In genomic region chr3:100899440-100900091, GRCh38 we compare ENCODE assay signal across 9 cellular contexts.
DNase-seq lines count a peak whose midpoint lies in the region; ATAC-seq and TF ChIP-seq lines count a peak whose summit lies in the region.
"Had no signal": no experiment of that assay in that cellular context is flagged by ENCODE, and none has a peak within 500 bp of the region (broad histone marks: within the 10 kb centered on the region; RNA-seq: fewer than 3 reads in every experiment).

No MANE protein-coding gene starts in this region.

- WGBS in SK-N-SH (ENCODE audit: low lambda C conversion rate), result 45% methylated on average over 2 of the region's 2 CpGs
- 11 to 16% methylated on average over 2 of the region's 2 CpGs for WGBS in thyroid gland, 2 donors

- no peaks in the 10 kb centered on the region for H3K9me2 ChIP-seq in SK-N-SH

- no peak overlapping the region for H3K9ac ChIP-seq in SK-N-SH
- H3K9ac ChIP-seq: GM23248 had no signal

- DNase-seq in SK-N-SH, result no peak
- peak; percentile 10 for DNase-seq in SKM-1 treated with dmso at 0.1 percent for 144 hours (lab: John Stamatoyannopoulos, UW; ENCODE audit: unreplicated experiment)
- DNase-seq in thyroid gland, result no peak
- no peak for DNase-seq in mesenteric fat pad (ENCODE audit: low spot score)
- DNase-seq in substantia nigra (lab: John Stamatoyannopoulos, UW), result no peak
- no peak for DNase-seq in NCI-H2196 (lab: John Stamatoyannopoulos, UW; ENCODE audit: unreplicated experiment)
- DNase-seq: GM23248 had no signal

- CTCF ChIA-PET in SK-N-SH (lab: Yijun Ruan, JAX), result no interaction called here

- TF ChIP-seq CTCF in SK-N-SH (IDR thresholded peaks at IDR 0.05), result no peak
- TF ChIP-seq CTCF in thyroid gland (IDR thresholded peaks at IDR 0.05), result no peak

- H3K4me1 ChIP-seq in SK-N-SH (ENCODE audit: control insufficient read depth in 1 of 2, insufficient read depth in 2 of 2, low read depth in 1 of 2, low read length in 1 of 2) (peaks cover 0 to 19% of the 10 kb centered on the region in 2 experiments), thyroid gland (peaks cover 18% of the 10 kb centered on the region in 2 donors)

- H2AFZ ChIP-seq in SK-N-SH (ENCODE audit: low read depth), result no peak overlapping the region
- H2AFZ ChIP-seq: GM23248 had no signal

- H3K79me2 ChIP-seq in SK-N-SH (ENCODE audit: insufficient read depth), result no peaks in the 10 kb centered on the region

- H3K27me3 ChIP-seq in SK-N-SH (ENCODE audit: insufficient read depth), result no peaks in the 10 kb centered on the region
- no peaks in the 10 kb centered on the region for H3K27me3 ChIP-seq in thyroid gland

- no peaks in the 10 kb centered on the region for H4K20me1 ChIP-seq in SK-N-SH (ENCODE audit: insufficient read depth)

- peak overlapping the region; percentile 10; the same call in 1 of the 2 replicates for H3K4me2 ChIP-seq in SK-N-SH

- no peak for TF ChIP-seq RAD21 in SK-N-SH (IDR thresholded peaks at IDR 0.05; ENCODE audit: low read length)

- H3K4me3 ChIP-seq in SK-N-SH (ENCODE audit: low read depth in 2 of 2, low read length in 1 of 2), result no peak overlapping the region
- H3K4me3 ChIP-seq in thyroid gland (replicated peaks in 1 of 3), result no peak overlapping the region
- H3K4me3 ChIP-seq: GM23248 had no signal

- POLR2A ChIA-PET in SK-N-SH (lab: Yijun Ruan, JAX), result no interaction called here

- H3F3A ChIP-seq in SK-N-SH (replicated peaks; ENCODE audit: insufficient read depth), result peaks cover 11% of the 10 kb centered on the region

- TF ChIP-seq EP300 in SK-N-SH (IDR thresholded peaks at IDR 0.05; ENCODE audit: borderline replicate concordance in 1 of 2, low read depth in 1 of 2, low read length in 1 of 2), result no peak

- TF ChIP-seq POLR2A in thyroid gland (IDR thresholded peaks at IDR 0.05), result no peak

- intact Hi-C loops in thyroid gland (cut with DNase I), result no loop called here

- H3K36me3 ChIP-seq in SK-N-SH (replicated peaks in 1 of 2; ENCODE audit: control insufficient read depth in 1 of 2, insufficient read depth in 2 of 2, low read length in 1 of 2), result no peaks in the 10 kb centered on the region
- H3K36me3 ChIP-seq in thyroid gland, result no peaks in the 10 kb centered on the region

- peak overlapping the region in 1 of 2 experiments; percentile 31; a peak in 2 of 4 replicates for H3K27ac ChIP-seq in SK-N-SH (ENCODE audit: low read depth in 2 of 2, low read length in 1 of 2)
- peak overlapping the region in 2 of 3 donors; percentile 52 to 81 for H3K27ac ChIP-seq in thyroid gland
- no peak overlapping the region for H3K27ac ChIP-seq in substantia nigra (ENCODE audit: low read depth, low read length, poor library complexity, severe bottlenecking)
- H3K27ac ChIP-seq: GM23248 had no signal

- no peaks in the 10 kb centered on the region for H3K9me3 ChIP-seq in SK-N-SH
- no peaks in the 10 kb centered on the region for H3K9me3 ChIP-seq in thyroid gland

- ATAC-seq in SK-N-SH treated with all-trans-retinoic acid at 6 μM for 48 hours, result no peak
- ATAC-seq in HG03064 (IDR thresholded peaks at IDR 0.05; ENCODE audit: low read depth, unreplicated experiment), result peak; percentile 75

TF ChIP-seq in SK-N-SH, 30 proteins besides CTCF, POLR2A, EP300 and RAD21:
- TF ChIP-seq POLR2AphosphoS5 (IDR thresholded peaks at IDR 0.05; ENCODE audit: low read depth, low read length) (no peak), FOXM1 (IDR thresholded peaks at IDR 0.05; ENCODE audit: low read depth) (no peak), TAF1 (IDR thresholded peaks at IDR 0.05; ENCODE audit: borderline replicate concordance, low read depth, low read length) (no peak), SMC3 (IDR thresholded peaks at IDR 0.05; ENCODE audit: low read depth, low read length) (no peak), FOXJ3 (CRISPR knock-in tag; IDR thresholded peaks at IDR 0.05) (no peak), TEAD4 (IDR thresholded peaks at IDR 0.05; ENCODE audit: borderline replicate concordance, insufficient read depth) (no peak)

TF ChIP-seq in SK-N-SH treated with all-trans-retinoic acid at 6 μM for 48 hours, 23 proteins besides CTCF, POLR2A, EP300 and RAD21:
- TF ChIP-seq GLIS3 (CRISPR knock-in tag; IDR thresholded peaks at IDR 0.05) (no peak), TSHZ2 (CRISPR knock-in tag; IDR thresholded peaks at IDR 0.05) (no peak), PATZ1 (CRISPR knock-in tag; IDR thresholded peaks at IDR 0.05; ENCODE audit: borderline replicate concordance) (no peak)
